Comparison of ENCODE assay signal across 14 cellular contexts in genomic region chr6:30447237-30447636, GRCh38. TPM values are rescaled to one million over a fixed set of nuclear protein-coding genes. Genes with fewer than 3 reads are reported as not detected.
DNase-seq lines count a peak whose midpoint lies in the region; ATAC-seq and TF ChIP-seq lines count a peak whose summit lies in the region.
"Had no signal": no experiment of that assay in that cellular context is flagged by ENCODE, and none has a peak within 500 bp of the region (broad histone marks: within the 10 kb centered on the region; RNA-seq: fewer than 3 reads in every experiment).

No MANE protein-coding gene starts in this region.

- TF ChIP-seq CTCF in AG09309 (IDR thresholded peaks at IDR 0.05; ENCODE audit: control insufficient read depth, insufficient read depth, low read depth, low read length, missing control alignments) (peak; percentile 29), HEK293 (tag by site-specific recombination; IDR thresholded peaks at IDR 0.05) (peak; percentile 34), astrocyte of the cerebellum (IDR thresholded peaks at IDR 0.05; ENCODE audit: low read depth, low read length, missing control alignments) (peak; percentile 43)

- H3K4me1 Mint-ChIP-seq in activated T-helper 1 cell treated with anti-CD3 and anti-CD28 coated beads, Interleukin-12 subunit alpha, Interleukin-12 subunit beta, Interleukin-2, Interleukin-4 antibody, amounts not matched to agents 30 ng/mL and 10 ng/mL and 1 ng/mL, durations not matched to agents 14 hours and 24 hours and 36 hours (ENCODE audit: low read depth), result peaks cover 21% of the 10 kb centered on the region

- H3K27me3 Mint-ChIP-seq in activated T-helper 1 cell treated with anti-CD3 and anti-CD28 coated beads, Interleukin-12 subunit alpha, Interleukin-12 subunit beta, Interleukin-2, Interleukin-4 antibody, amounts not matched to agents 30 ng/mL and 10 ng/mL and 1 ng/mL, durations not matched to agents 14 hours and 24 hours and 36 hours (ENCODE audit: insufficient read depth), result peaks cover 86% of the 10 kb centered on the region

- no peaks in the 10 kb centered on the region for H3K36me3 ChIP-seq in HEK293 (ENCODE audit: control insufficient read depth in 2 of 2, insufficient read depth in 1 of 2, low read length in 2 of 2)

- H3K4me1 ChIP-seq in HEK293 (ENCODE audit: control insufficient read depth, insufficient read depth, low read length), result 0 out of 2 replicates have a peak, but pooled peaks cover 3% of the 10 kb centered on the region
- H3K4me1 ChIP-seq: psoas muscle had no signal

- H3K36me3 Mint-ChIP-seq in activated T-helper 1 cell treated with anti-CD3 and anti-CD28 coated beads, Interleukin-12 subunit alpha, Interleukin-12 subunit beta, Interleukin-2, Interleukin-4 antibody, amounts not matched to agents 30 ng/mL and 10 ng/mL and 1 ng/mL, durations not matched to agents 14 hours and 24 hours and 36 hours (ENCODE audit: low read depth), result peaks cover 2% of the 10 kb centered on the region
- H3K36me3 Mint-ChIP-seq: CD8-positive, alpha-beta T cell had no signal

- H3K4me3 ChIP-seq in AG09309 (ENCODE audit: control insufficient read depth, low read depth, low read length) (no peak overlapping the region), HEK293 (ENCODE audit: low read depth, low read length) (no peak overlapping the region), astrocyte of the cerebellum (ENCODE audit: low read depth, low read length) (no peak overlapping the region)
- H3K4me3 ChIP-seq: psoas muscle had no signal

- DNase-seq in AG09309 (ENCODE audit: low read depth) (no peak), astrocyte of the cerebellum (ENCODE audit: low read depth) (no peak), islet precursor cell (peak; percentile 87), mesenteric fat pad (ENCODE audit: low spot score) (no peak)
- DNase-seq in activated T-helper 1 cell treated with anti-CD3 and anti-CD28 coated beads, Interleukin-12 subunit alpha, Interleukin-12 subunit beta, Interleukin-2, Interleukin-4 antibody, amounts not matched to agents 30 ng/mL and 10 ng/mL and 1 ng/mL, durations not matched to agents 14 hours and 24 hours and 36 hours (ENCODE audit: low spot score), result no peak
- DNase-seq: activated CD4-positive, CD25-positive, alpha-beta regulatory T cell treated with anti-CD3 and anti-CD28 coated beads, Interleukin-2, amount 50 U/mL, for 72 hours; activated gamma-delta T cell treated with Interleukin-2 at 50 U/mL for 16 hours; CD8-positive, alpha-beta T cell; kidney; NCI-H1694; psoas muscle had no signal

- no peaks in the 10 kb centered on the region for H3K9me3 Mint-ChIP-seq in activated T-helper 1 cell treated with anti-CD3 and anti-CD28 coated beads, Interleukin-12 subunit alpha, Interleukin-12 subunit beta, Interleukin-2, Interleukin-4 antibody, amounts not matched to agents 30 ng/mL and 10 ng/mL and 1 ng/mL, durations not matched to agents 14 hours and 24 hours and 36 hours
- H3K9me3 Mint-ChIP-seq: CD8-positive, alpha-beta T cell had no signal

- no peak overlapping the region for H3K4me3 Mint-ChIP-seq in activated T-helper 1 cell treated with anti-CD3 and anti-CD28 coated beads, Interleukin-12 subunit alpha, Interleukin-12 subunit beta, Interleukin-2, Interleukin-4 antibody, amounts not matched to agents 30 ng/mL and 10 ng/mL and 1 ng/mL, durations not matched to agents 14 hours and 24 hours and 36 hours
- H3K4me3 Mint-ChIP-seq: CD8-positive, alpha-beta T cell had no signal

- CTCF ChIA-PET in HEK293 (lab: Yijun Ruan, JAX), result interaction anchor here (0.7 to 1.3 kb wide), 5 partner anchors 10 to 36 kb away, joined by 3 to 5 read pairs (median 3); no protein-coding TSS in a partner anchor

- H3K27ac Mint-ChIP-seq in activated T-helper 1 cell treated with anti-CD3 and anti-CD28 coated beads, Interleukin-12 subunit alpha, Interleukin-12 subunit beta, Interleukin-2, Interleukin-4 antibody, amounts not matched to agents 30 ng/mL and 10 ng/mL and 1 ng/mL, durations not matched to agents 14 hours and 24 hours and 36 hours, result no peak overlapping the region
- H3K27ac Mint-ChIP-seq: CD8-positive, alpha-beta T cell had no signal

- intact Hi-C loops in activated T-helper 1 cell treated with anti-CD3 and anti-CD28 coated beads, Interleukin-12 subunit alpha, Interleukin-12 subunit beta, Interleukin-2, Interleukin-4 antibody, amounts not matched to agents 30 ng/mL and 10 ng/mL and 1 ng/mL, durations not matched to agents 14 hours and 24 hours and 36 hours (cut with micrococcal nuclease), result no loop called here

- POLR2A ChIA-PET in HEK293 (lab: Yijun Ruan, JAX), result no interaction called here

- H3K27ac ChIP-seq in HEK293 (ENCODE audit: extremely low read depth, low read depth, low read length), result no peak overlapping the region
- H3K27ac ChIP-seq: psoas muscle had no signal

- in situ Hi-C loops in astrocyte of the cerebellum (cut with HindIII; ENCODE audit: low sequenced_read_pairs), result no loop called here

- ATAC-seq in HG03196 (IDR thresholded peaks at IDR 0.05; ENCODE audit: unreplicated experiment), result no peak
- ATAC-seq in GM21447 (IDR thresholded peaks at IDR 0.05; ENCODE audit: unreplicated experiment), result no peak
- ATAC-seq: CD8-positive, alpha-beta T cell; psoas muscle had no signal

- H3K9me3 ChIP-seq in HEK293 (ENCODE audit: control insufficient read depth, insufficient read depth, low read depth, low read length), result no peaks in the 10 kb centered on the region
- H3K9me3 ChIP-seq: psoas muscle had no signal

TF ChIP-seq in HEK293, 187 proteins besides CTCF, POLR2A, EP300 and RAD21:
- no peak for TF ChIP-seq ZNF501 (tag by site-specific recombination; IDR thresholded peaks at IDR 0.05)
- TF ChIP-seq, protein P1, sequence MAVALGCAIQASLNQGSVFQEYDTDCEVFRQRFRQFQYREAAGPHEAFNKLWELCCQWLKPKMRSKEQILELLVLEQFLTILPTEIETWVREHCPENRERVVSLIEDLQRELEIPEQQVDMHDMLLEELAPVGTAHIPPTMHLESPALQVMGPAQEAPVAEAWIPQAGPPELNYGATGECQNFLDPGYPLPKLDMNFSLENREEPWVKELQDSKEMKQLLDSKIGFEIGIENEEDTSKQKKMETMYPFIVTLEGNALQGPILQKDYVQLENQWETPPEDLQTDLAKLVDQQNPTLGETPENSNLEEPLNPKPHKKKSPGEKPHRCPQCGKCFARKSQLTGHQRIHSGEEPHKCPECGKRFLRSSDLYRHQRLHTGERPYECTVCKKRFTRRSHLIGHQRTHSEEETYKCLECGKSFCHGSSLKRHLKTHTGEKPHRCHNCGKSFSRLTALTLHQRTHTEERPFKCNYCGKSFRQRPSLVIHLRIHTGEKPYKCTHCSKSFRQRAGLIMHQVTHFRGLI (tag by site-specific recombination; IDR thresholded peaks at IDR 0.05), result peak; percentile 99
- TF ChIP-seq ZSCAN23 (tag by site-specific recombination; IDR thresholded peaks at IDR 0.05), result no peak
- TF ChIP-seq, protein P2, sequence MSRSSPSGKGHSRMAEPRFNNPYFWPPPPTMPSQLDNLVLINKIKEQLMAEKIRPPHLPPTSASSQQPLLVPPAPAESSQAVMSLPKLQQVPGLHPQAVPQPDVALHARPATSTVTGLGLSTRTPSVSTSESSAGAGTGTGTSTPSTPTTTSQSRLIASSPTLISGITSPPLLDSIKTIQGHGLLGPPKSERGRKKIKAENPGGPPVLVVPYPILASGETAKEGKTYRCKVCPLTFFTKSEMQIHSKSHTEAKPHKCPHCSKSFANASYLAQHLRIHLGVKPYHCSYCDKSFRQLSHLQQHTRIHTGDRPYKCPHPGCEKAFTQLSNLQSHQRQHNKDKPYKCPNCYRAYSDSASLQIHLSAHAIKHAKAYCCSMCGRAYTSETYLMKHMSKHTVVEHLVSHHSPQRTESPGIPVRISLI (tag by site-specific recombination; IDR thresholded peaks at IDR 0.05), result no peak
- peak; percentile 47 for TF ChIP-seq ZBTB8A (tag by site-specific recombination; IDR thresholded peaks at IDR 0.05)

RNA-seq across cellular contexts. Expression of gene HLA-E, which starts 42.1 kb away (rescaled TPM):
- 450 TPM for total RNA-seq in mesenteric fat pad
- total RNA-seq in activated T-helper 1 cell treated with anti-CD3 and anti-CD28 coated beads, Interleukin-12 subunit alpha, Interleukin-12 subunit beta, Interleukin-2, Interleukin-4 antibody, amounts not matched to agents 30 ng/mL and 10 ng/mL and 1 ng/mL, durations not matched to agents 14 hours and 24 hours and 36 hours, result 476 and 483 TPM in 2 replicates
